9 cellular contexts compared by ENCODE assay signal in genomic region chr2:200703132-200703925, GRCh38.
DNase-seq lines count a peak whose midpoint lies in the region; ATAC-seq lines count a peak whose summit lies in the region.
"Had no signal": no experiment of that assay in that cellular context is flagged by ENCODE, and none has a peak within 500 bp of the region (broad histone marks: within the 10 kb centered on the region; RNA-seq: fewer than 3 reads in every experiment).

No MANE protein-coding gene starts in this region.

- H3K27ac Mint-ChIP-seq in stimulated activated naive CD8-positive, alpha-beta T cell treated with anti-CD3 and anti-CD28 coated beads, Interleukin-15, Interleukin-2, amounts not matched to agents 100 ng/mL and 50 ng/mL, for 24 hours: peak overlapping the region; percentile 9
- H3K27ac Mint-ChIP-seq: activated B cell treated with CpG ODN at 0.5 μM for 24 hours had no signal

- no peaks in the 10 kb centered on the region for H3K36me3 Mint-ChIP-seq in stimulated activated naive CD8-positive, alpha-beta T cell treated with anti-CD3 and anti-CD28 coated beads, Interleukin-15, Interleukin-2, amounts not matched to agents 100 ng/mL and 50 ng/mL, for 24 hours (ENCODE audit: low read depth)

- no peak for ATAC-seq in GM21786 (IDR thresholded peaks at IDR 0.05; ENCODE audit: unreplicated experiment)

- no peaks in the 10 kb centered on the region for H3K9me3 Mint-ChIP-seq in stimulated activated naive CD8-positive, alpha-beta T cell treated with anti-CD3 and anti-CD28 coated beads, Interleukin-15, Interleukin-2, amounts not matched to agents 100 ng/mL and 50 ng/mL, for 24 hours
- H3K9me3 Mint-ChIP-seq: activated B cell treated with CpG ODN at 0.5 μM for 24 hours had no signal

- no peak overlapping the region for H3K4me3 Mint-ChIP-seq in stimulated activated naive CD8-positive, alpha-beta T cell treated with anti-CD3 and anti-CD28 coated beads, Interleukin-15, Interleukin-2, amounts not matched to agents 100 ng/mL and 50 ng/mL, for 24 hours
- H3K4me3 Mint-ChIP-seq: activated B cell treated with CpG ODN at 0.5 μM for 24 hours had no signal

- peaks cover 43% of the 10 kb centered on the region for H3K4me1 Mint-ChIP-seq in stimulated activated naive CD8-positive, alpha-beta T cell treated with anti-CD3 and anti-CD28 coated beads, Interleukin-15, Interleukin-2, amounts not matched to agents 100 ng/mL and 50 ng/mL, for 24 hours (ENCODE audit: low read depth)

- no peaks in the 10 kb centered on the region for H3K27me3 Mint-ChIP-seq in stimulated activated naive CD8-positive, alpha-beta T cell treated with anti-CD3 and anti-CD28 coated beads, Interleukin-15, Interleukin-2, amounts not matched to agents 100 ng/mL and 50 ng/mL, for 24 hours

- DNase-seq in COR-L47 (lab: John Stamatoyannopoulos, UW) (peak; percentile 37), H4 (ENCODE audit: low spot score) (peak; percentile 55), NCI-H774 (lab: John Stamatoyannopoulos, UW) (peak; percentile 62), amniotic stem cell (lab: John Stamatoyannopoulos, UW) (peak; percentile 71), hepatic stellate cell (ENCODE audit: low spot score) (peak; percentile 24), NK-92 (lab: John Stamatoyannopoulos, UW; ENCODE audit: unreplicated experiment) (no peak)
- DNase-seq: activated B cell treated with CpG ODN at 0.5 μM for 24 hours had no signal
